ENCODE assay signal across 8 cellular contexts in genomic region chr6:156828280-156828703, GRCh38. TPM values are rescaled to one million over a fixed set of nuclear protein-coding genes. Genes with fewer than 3 reads are reported as not detected.
DNase-seq lines count a peak whose midpoint lies in the region; ATAC-seq and TF ChIP-seq lines count a peak whose summit lies in the region.

No MANE protein-coding gene starts in this region.

- no peaks in the 10 kb centered on the region for H3K27me3 Mint-ChIP-seq in brain
- H3K27me3 Mint-ChIP-seq in naive thymus-derived CD4-positive, alpha-beta T cell, result no peaks in the 10 kb centered on the region
- no peaks in the 10 kb centered on the region for H3K27me3 Mint-ChIP-seq in mesothelial cell of epicardium (ENCODE audit: low read depth)

- no peak for TF ChIP-seq CTCF in GM10248 (IDR thresholded peaks at IDR 0.05; ENCODE audit: control extremely low read depth, extremely low read depth, low read depth, missing control alignments)
- no peak for TF ChIP-seq CTCF in brain (conservative IDR thresholded peaks at IDR 0.05)
- TF ChIP-seq CTCF in mesothelial cell of epicardium (IDR thresholded peaks at IDR 0.05; ENCODE audit: unreplicated experiment), result no peak

- H3K4me1 Mint-ChIP-seq in brain (peaks cover 83% of the 10 kb centered on the region), mesothelial cell of epicardium (peaks cover 47% of the 10 kb centered on the region)
- peaks cover 28 to 91% (median 83%) of the 10 kb centered on the region in 7 donors for H3K4me1 Mint-ChIP-seq in naive thymus-derived CD4-positive, alpha-beta T cell

- ATAC-seq in naive thymus-derived CD4-positive, alpha-beta T cell, result peak; percentile 40
- ATAC-seq in HG03354 (IDR thresholded peaks at IDR 0.05; ENCODE audit: poor library complexity, severe bottlenecking, unreplicated experiment), result no peak

- H3K27ac Mint-ChIP-seq in brain (peak overlapping the region in 3 of 5 experiments; percentile 7 to 74 (median 28)), mesothelial cell of epicardium (no peak overlapping the region)
- H3K27ac Mint-ChIP-seq in naive thymus-derived CD4-positive, alpha-beta T cell, result peak overlapping the region in 1 of 9 donors; percentile 12

- H3K36me3 Mint-ChIP-seq in brain (peaks cover 23% of the 10 kb centered on the region), mesothelial cell of epicardium (peaks cover 8% of the 10 kb centered on the region)
- H3K36me3 Mint-ChIP-seq in naive thymus-derived CD4-positive, alpha-beta T cell, result peaks cover 3 to 31% (median 7%) of the 10 kb centered on the region in 5 donors

- peaks cover 30% of the 10 kb centered on the region for H3K4me1 ChIP-seq in HUES48 (ENCODE audit: control insufficient read depth, insufficient read depth, low read length)
- peaks cover 11 to 23% of the 10 kb centered on the region in 2 donors for H3K4me1 ChIP-seq in naive thymus-derived CD4-positive, alpha-beta T cell (ENCODE audit: control insufficient read depth in 2 of 2, insufficient read depth in 2 of 2, low read length in 2 of 2)

- H3K9me3 Mint-ChIP-seq in brain, result no peaks in the 10 kb centered on the region
- H3K9me3 Mint-ChIP-seq in naive thymus-derived CD4-positive, alpha-beta T cell, result no peaks in the 10 kb centered on the region
- no peaks in the 10 kb centered on the region for H3K9me3 Mint-ChIP-seq in mesothelial cell of epicardium

- peaks cover 24% of the 10 kb centered on the region for H3K36me3 ChIP-seq in HUES48 (ENCODE audit: control insufficient read depth, insufficient read depth, low read length)
- peaks cover 0 to 10% (median 0%) of the 10 kb centered on the region in 3 experiments for H3K36me3 ChIP-seq in naive thymus-derived CD4-positive, alpha-beta T cell (ENCODE audit: control insufficient read depth in 2 of 3, insufficient read depth in 3 of 3, low read length in 3 of 3)

- no peak overlapping the region for H3K4me3 ChIP-seq in HUES48 (ENCODE audit: low read depth, low read length)
- H3K4me3 ChIP-seq in naive thymus-derived CD4-positive, alpha-beta T cell (ENCODE audit: low read length), result no peak overlapping the region

- intact Hi-C loops in naive thymus-derived CD4-positive, alpha-beta T cell (cut with micrococcal nuclease), result loop anchor here (5.0 kb wide), 2 partner anchors 36 to 51 kb away; partner anchors contain the start of gene ARID1B (in 1 of the 2)

- CTCF ChIA-PET in GM10248 (lab: Yijun Ruan, JAX), result interaction anchor here (1.3 to 2.7 kb wide), 2 partner anchors 9 to 10 kb away, joined by 3 to 8 read pairs; no protein-coding TSS in a partner anchor
- CTCF ChIA-PET in naive thymus-derived CD4-positive, alpha-beta T cell (lab: Charles Lee), result interaction anchor here (0.6 kb wide), 1 partner anchor 16 kb away, joined by 3 read pairs; no protein-coding TSS in a partner anchor

- H3K9me3 ChIP-seq in HUES48 (ENCODE audit: control insufficient read depth, insufficient read depth, low read length), result no peaks in the 10 kb centered on the region
- no peaks in the 10 kb centered on the region for H3K9me3 ChIP-seq in naive thymus-derived CD4-positive, alpha-beta T cell (ENCODE audit: control insufficient read depth in 2 of 3, low read length in 3 of 3)

- no peak overlapping the region for H3K4me3 Mint-ChIP-seq in brain
- H3K4me3 Mint-ChIP-seq in naive thymus-derived CD4-positive, alpha-beta T cell, result peak overlapping the region in 1 of 10 donors; percentile 18
- no peak overlapping the region for H3K4me3 Mint-ChIP-seq in mesothelial cell of epicardium

- H3K27ac ChIP-seq in HUES48 (ENCODE audit: low read depth, low read length), result peak overlapping the region; percentile 68
- H3K27ac ChIP-seq in naive thymus-derived CD4-positive, alpha-beta T cell (ENCODE audit: low read depth, low read length), result no peak overlapping the region

- no peaks in the 10 kb centered on the region for H3K27me3 ChIP-seq in HUES48 (ENCODE audit: control insufficient read depth, insufficient read depth, low read length)
- no peaks in the 10 kb centered on the region for H3K27me3 ChIP-seq in naive thymus-derived CD4-positive, alpha-beta T cell (ENCODE audit: control insufficient read depth in 2 of 2, insufficient read depth in 2 of 2, low read length in 2 of 2)

- POLR2A ChIA-PET in GM10248 (lab: Yijun Ruan, JAX), result no interaction called here
- POLR2A ChIA-PET in naive thymus-derived CD4-positive, alpha-beta T cell (lab: Charles Lee), result interaction anchor here (0.6 kb wide), 1 partner anchor 42 kb away, joined by 3 read pairs; no protein-coding TSS in a partner anchor

- no peak overlapping the region for H3K9ac ChIP-seq in HUES48 (ENCODE audit: low read depth, low read length)

- DNase-seq in GM10248 (ENCODE audit: extremely low spot score) (peak; percentile 31), putamen (ENCODE audit: low spot score) (no peak), NCI-H748 (lab: John Stamatoyannopoulos, UW; ENCODE audit: unreplicated experiment) (no peak), mesothelial cell of epicardium (ENCODE audit: low spot score in 2 of 2, unreplicated experiment in 2 of 2) (no peak)
- no peak for DNase-seq in naive thymus-derived CD4-positive, alpha-beta T cell

RNA-seq across cellular contexts. Expression of gene ARID1B, which starts 51.1 kb away (rescaled TPM):
- 35.6 TPM for polyA plus RNA-seq in brain (ENCODE audit: insufficient read depth, low read depth, low replicate concordance)
- total RNA-seq in naive thymus-derived CD4-positive, alpha-beta T cell, result 100 to 1,000 TPM in 4 of 5 experiments, 10 to 100 TPM in 1; 88.8 to 164 (median 141) TPM
- polyA plus RNA-seq in naive thymus-derived CD4-positive, alpha-beta T cell, result 10 to 100 TPM; 17.5 to 21.0 TPM
- total RNA-seq in mesothelial cell of epicardium, result 137 to 155 TPM (median 143 TPM) in 3 replicates
